26 cellular contexts compared by ENCODE assay signal in the genomic region with DNA sequence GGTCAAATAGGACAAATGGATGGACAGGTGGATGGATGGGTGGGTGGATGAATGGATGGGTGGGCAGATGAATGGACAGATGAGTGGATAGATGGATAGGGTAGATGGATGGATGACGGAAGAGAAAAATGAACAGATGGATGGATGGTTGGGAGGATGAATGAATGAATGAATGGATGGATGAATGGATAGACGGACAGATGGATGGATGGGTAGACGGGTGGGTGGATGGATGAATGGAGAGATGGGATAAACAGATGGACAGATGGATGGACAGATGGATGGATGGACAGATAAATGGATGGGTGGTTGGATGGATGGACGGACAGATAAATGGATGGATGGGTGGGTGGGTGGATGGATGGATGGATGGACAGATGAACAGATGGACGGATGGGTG.
"Had no signal": no experiment of that assay in that cellular context is flagged by ENCODE, and none has a peak within 500 bp of the region (broad histone marks: within the 10 kb centered on the region; RNA-seq: fewer than 3 reads in every experiment).

No MANE protein-coding gene starts in this region.

- H3K27me3 ChIP-seq: ovary, right atrium auricular region, stomach, testis, thyroid gland, transverse colon, upper lobe of left lung had no signal

- H3K4me3 ChIP-seq: left lung, lower lobe of right lung, ovary, right atrium auricular region, skin epidermis, stomach, testis, thyroid gland, transverse colon, upper lobe of left lung had no signal

- H3K4me1 Mint-ChIP-seq: immature natural killer cell; naive B cell; natural killer cell; stimulated activated naive B cell treated with anti-CD40 and anti-IgM and Interleukin-4, amounts not matched to agents 10 μg/mL and 1 μg/mL and 100 μg/mL, for 72 hours had no signal

- H3K4me1 ChIP-seq: left lung, lower lobe of right lung, right atrium auricular region, stomach, testis, thyroid gland, transverse colon, upper lobe of left lung had no signal

- ATAC-seq: left colon; left lung; lower lobe of right lung; natural killer cell; sciatic nerve; stimulated activated naive B cell treated with anti-CD40 and anti-IgM and Interleukin-4, amounts not matched to agents 10 μg/mL and 1 μg/mL and 100 μg/mL, for 72 hours; stimulated activated naive CD8-positive, alpha-beta T cell treated with anti-CD3 and anti-CD28 coated beads, Interleukin-15, Interleukin-2, amounts not matched to agents 100 U/mL and 50 U/mL, for 24 hours had no signal

- H3K27ac Mint-ChIP-seq: immature natural killer cell; natural killer cell; progenitor cell of endocrine pancreas; stimulated activated naive B cell treated with anti-CD40 and anti-IgM and Interleukin-4, amounts not matched to agents 10 μg/mL and 1 μg/mL and 100 μg/mL, for 72 hours had no signal

- H3K36me3 ChIP-seq: left lung, lower lobe of right lung, ovary, right atrium auricular region, stomach, thyroid gland, transverse colon, upper lobe of left lung had no signal

- H3K27ac ChIP-seq: left lung, lower lobe of right lung, ovary, right atrium auricular region, skin epidermis, stomach, testis, thyroid gland, transverse colon, upper lobe of left lung had no signal

- H3K4me3 Mint-ChIP-seq: immature natural killer cell; naive B cell; natural killer cell; stimulated activated naive B cell treated with anti-CD40 and anti-IgM and Interleukin-4, amounts not matched to agents 10 μg/mL and 1 μg/mL and 100 μg/mL, for 72 hours had no signal

- H3K9me3 ChIP-seq: left lung, lower lobe of right lung, ovary, right atrium auricular region, stomach, testis, thyroid gland, transverse colon, upper lobe of left lung had no signal

- FAIRE-seq: kidney had no signal

- DNase-seq: hypothalamus; immature natural killer cell; kidney; left colon; left lung; lower lobe of right lung; mammary epithelial cell; mesenchymal stem cell; naive B cell; natural killer cell; ovary; stimulated activated CD4-positive, alpha-beta T cell treated with anti-CD3 and anti-CD28 coated beads, Interleukin-12 subunit alpha, Interleukin-12 subunit beta, amount 100 ng/mL, for 4 hours; stimulated activated CD4-positive, alpha-beta T cell treated with anti-CD3 and anti-CD28 coated beads, Interleukin-15, amount 100 ng/mL, for 24 hours; stimulated activated CD4-positive, alpha-beta T cell treated with anti-CD3 and anti-CD28 coated beads, Interleukin-2, amount 100 ng/mL, for 24 hours; stimulated activated CD4-positive, alpha-beta T cell treated with anti-CD3 and anti-CD28 coated beads, Interleukin-4, amount 100 ng/mL, for 1 hour; stimulated activated naive B cell treated with anti-CD40 and anti-IgM and Interleukin-4, amounts not matched to agents 10 μg/mL and 1 μg/mL and 100 μg/mL, for 72 hours; stimulated activated naive CD8-positive, alpha-beta T cell treated with anti-CD3 and anti-CD28 coated beads, Interleukin-15, Interleukin-2, amounts not matched to agents 100 U/mL and 50 U/mL, for 24 hours; stomach; testis; thyroid gland; transverse colon; upper lobe of left lung had no signal

- H3K36me3 Mint-ChIP-seq: immature natural killer cell; naive B cell; natural killer cell; stimulated activated naive B cell treated with anti-CD40 and anti-IgM and Interleukin-4, amounts not matched to agents 10 μg/mL and 1 μg/mL and 100 μg/mL, for 72 hours had no signal
